In the genomic region with DNA sequence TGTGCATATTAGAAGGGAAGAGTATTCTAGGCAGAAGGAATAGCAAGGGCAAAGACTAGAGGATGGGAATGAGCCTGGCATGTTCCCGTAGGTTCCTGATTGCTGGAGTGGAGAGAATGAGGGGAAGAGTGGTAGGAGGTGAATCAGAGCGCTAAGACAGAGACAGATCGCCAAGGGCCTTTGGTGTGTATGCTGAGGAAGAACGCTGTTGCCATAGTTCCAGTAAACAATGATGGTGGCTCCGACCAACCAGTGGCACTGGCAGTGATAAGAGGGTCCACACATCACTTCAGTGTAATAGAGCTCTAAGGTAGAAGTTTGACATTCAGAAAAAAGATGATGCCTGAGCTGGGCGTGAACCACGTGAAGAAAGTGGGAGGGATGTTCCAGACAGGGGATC, we compare ENCODE assay signal across 6 cellular contexts. TPM values are rescaled to one million over a fixed set of nuclear protein-coding genes. Genes with fewer than 3 reads are reported as not detected.
A peak's percentile ranks its signal among the peaks of the same experiment; 100 is the strongest.
DNase-seq lines count a peak whose midpoint lies in the region; ATAC-seq and TF ChIP-seq lines count a peak whose summit lies in the region.

No MANE protein-coding gene starts in this region.

- no peak overlapping the region for H2AFZ ChIP-seq in hepatocyte

- H3K36me3 ChIP-seq in NT2/D1 (ENCODE audit: insufficient read depth, insufficient read length, low read length) (peaks cover 18% of the 10 kb centered on the region), hepatocyte (replicated peaks; ENCODE audit: insufficient read depth, low read depth) (no peaks in the 10 kb centered on the region)

- DNase-seq in NT2/D1 (ENCODE audit: low read depth, low spot score) (no peak), hepatocyte (ENCODE audit: low spot score) (no peak), cerebellar cortex (ENCODE audit: low spot score) (no peak)

- H3K27ac ChIP-seq in 22Rv1 (peak overlapping the region; percentile 63; the same call in 1 of the 2 replicates), hepatocyte (no peak overlapping the region)

- H3K4me1 ChIP-seq in NT2/D1 (ENCODE audit: insufficient read depth, insufficient read length), result peaks cover 2% of the 10 kb centered on the region
- peaks cover 5% of the 10 kb centered on the region for H3K4me1 ChIP-seq in hepatocyte (ENCODE audit: insufficient read depth)

- peak overlapping the region; percentile 72 for H3K4me2 ChIP-seq in hepatocyte

- H3K27me3 ChIP-seq in NT2/D1 (ENCODE audit: insufficient read depth, insufficient read length) (no peaks in the 10 kb centered on the region), hepatocyte (no peaks in the 10 kb centered on the region)

- H3K9me2 ChIP-seq in hepatocyte (replicated peaks; ENCODE audit: insufficient read depth), result no peaks in the 10 kb centered on the region

- H4K20me1 ChIP-seq in hepatocyte (ENCODE audit: insufficient read depth, poor library complexity, severe bottlenecking), result no peaks in the 10 kb centered on the region

- 89% methylated on average over 7 of the region's 7 CpGs for WGBS in hepatocyte (ENCODE audit: low lambda C conversion rate, missing lambda C conversion rate)

- TF ChIP-seq CTCF in 22Rv1 (IDR thresholded peaks at IDR 0.05) (no peak), hepatocyte (IDR thresholded peaks at IDR 0.05; ENCODE audit: poor library complexity) (no peak)

- no peaks in the 10 kb centered on the region for H3K9me3 ChIP-seq in NT2/D1 (ENCODE audit: insufficient read depth, low read length)
- no peaks in the 10 kb centered on the region for H3K9me3 ChIP-seq in hepatocyte (ENCODE audit: low read depth)

- peaks cover 9% of the 10 kb centered on the region for H3K79me2 ChIP-seq in hepatocyte

- H3K9ac ChIP-seq in NT2/D1 (ENCODE audit: insufficient read length, low read depth), result no peak overlapping the region

- H3K4me3 ChIP-seq in NT2/D1 (ENCODE audit: insufficient read length, low read depth), result peak overlapping the region; percentile 43
- no peak overlapping the region for H3K4me3 ChIP-seq in hepatocyte

- no peak for ATAC-seq in HG02571 (IDR thresholded peaks at IDR 0.05; ENCODE audit: unreplicated experiment)
- ATAC-seq in HG02610 (IDR thresholded peaks at IDR 0.05; ENCODE audit: unreplicated experiment), result no peak

RNA-seq across cellular contexts. Expression of a gene that starts 1.0 kb away (rescaled TPM):
- 3.0 and 4.5 TPM in 2 replicates for total RNA-seq in hepatocyte
- 11.0 and 11.2 TPM in 2 replicates for polyA plus RNA-seq in hepatocyte

RNA-seq across cellular contexts. Expression of a gene that starts 18.9 kb away (rescaled TPM):
- 225 and 235 TPM in 2 replicates for total RNA-seq in hepatocyte
- polyA plus RNA-seq in hepatocyte, result 286 and 390 TPM in 2 replicates

RNA-seq across cellular contexts. Expression of a gene that starts 31.7 kb away (rescaled TPM):
- 3.8 and 12.8 TPM in 2 replicates for total RNA-seq in hepatocyte
- polyA plus RNA-seq in hepatocyte, result 7.6 and 7.9 TPM in 2 replicates

RNA-seq across cellular contexts. Expression of a gene that starts 33.8 kb away (rescaled TPM):
- total RNA-seq in hepatocyte, result 98.6 and 135 TPM in 2 replicates
- 64.8 and 102 TPM in 2 replicates for polyA plus RNA-seq in hepatocyte

RNA-seq across cellular contexts. Expression of a gene that starts 56.8 kb away (rescaled TPM):
- 76.9 and 117 TPM in 2 replicates for total RNA-seq in hepatocyte
- 158 and 167 TPM in 2 replicates for polyA plus RNA-seq in hepatocyte
